1 cellular context compared by ENCODE assay signal in the genomic region with DNA sequence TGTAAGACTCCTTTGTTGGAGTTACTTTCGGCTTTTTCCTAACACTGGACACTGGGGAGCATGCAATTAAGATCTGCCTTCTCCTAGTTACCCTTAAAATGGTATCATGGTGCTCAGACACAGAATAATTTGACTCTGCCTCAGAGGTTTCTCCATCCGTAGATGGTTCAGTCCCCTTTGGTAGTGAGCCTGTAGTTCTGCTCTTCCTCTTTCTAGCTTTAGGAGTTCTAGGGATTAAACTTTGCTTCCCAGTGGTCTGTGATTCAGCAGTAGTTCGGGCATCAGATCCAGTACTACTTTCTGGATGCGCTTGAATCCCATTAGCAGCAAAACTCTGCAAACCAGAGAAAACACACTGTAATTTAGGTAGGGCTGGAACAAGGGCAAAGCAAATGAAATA.
TF ChIP-seq lines count a peak whose summit lies in the region.

No MANE protein-coding gene starts in this region.

TF ChIP-seq in endothelial cell of umbilical vein, 7 proteins besides CTCF, POLR2A, EP300 and RAD21 (continued from another document):
- TF ChIP-seq POLR2AphosphoS5 (IDR thresholded peaks at IDR 0.05; ENCODE audit: insufficient read depth, low read depth, low read length) = no peak
- TF ChIP-seq JUN (IDR thresholded peaks at IDR 0.05; ENCODE audit: borderline replicate concordance, insufficient read depth, insufficient read length, low read depth) = no peak
- no peak for TF ChIP-seq FOS (IDR thresholded peaks at IDR 0.05; ENCODE audit: borderline replicate concordance, insufficient read depth, low read length)
